12 cellular contexts compared by ENCODE assay signal in the genomic region with DNA sequence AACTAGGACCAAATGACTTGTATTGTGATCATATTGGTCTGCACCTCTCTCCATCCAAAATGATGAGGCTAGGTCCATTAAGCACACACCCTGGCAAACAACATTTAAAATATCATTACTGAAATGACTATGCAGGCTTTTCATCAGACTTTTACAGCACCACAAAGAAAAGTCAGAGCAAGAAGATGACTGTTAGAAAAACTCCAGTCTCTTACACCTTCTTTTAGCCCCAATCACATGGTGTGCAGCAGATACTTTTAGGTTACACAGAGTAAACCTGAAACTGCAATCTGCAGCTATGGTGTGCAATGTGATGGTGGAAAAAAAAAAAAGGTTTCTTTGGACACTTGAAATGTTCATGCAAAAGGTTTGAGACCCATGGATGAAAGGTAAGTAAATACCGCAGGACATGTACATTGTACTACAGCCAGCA. TPM values are rescaled to one million over a fixed set of nuclear protein-coding genes. Genes with fewer than 3 reads are reported as not detected.
DNase-seq lines count a peak whose midpoint lies in the region; ATAC-seq, FAIRE-seq and TF ChIP-seq lines count a peak whose summit lies in the region.
"Had no signal": no experiment of that assay in that cellular context is flagged by ENCODE, and none has a peak within 500 bp of the region (broad histone marks: within the 10 kb centered on the region; RNA-seq: fewer than 3 reads in every experiment).

No MANE protein-coding gene starts in this region.

- H3K27ac Mint-ChIP-seq in T-helper 2 cell treated with Interferon-gamma antibody and Interleukin-4, amounts not matched to agents 5 μg/mL and 100 μg/mL, for 36 hours: peak overlapping the region; percentile 91
- H3K27ac Mint-ChIP-seq in progenitor cell of endocrine pancreas (no peak overlapping the region), chondrocyte (ENCODE audit: unreplicated experiment) (no peak overlapping the region)

- H3K36me3 Mint-ChIP-seq in T-helper 2 cell treated with Interferon-gamma antibody and Interleukin-4, amounts not matched to agents 5 μg/mL and 100 μg/mL, for 36 hours (ENCODE audit: low read depth): peaks cover 2% of the 10 kb centered on the region
- H3K36me3 Mint-ChIP-seq in progenitor cell of endocrine pancreas (ENCODE audit: insufficient read depth) (no peaks in the 10 kb centered on the region), chondrocyte (ENCODE audit: low read depth) (no peaks in the 10 kb centered on the region)

- peak overlapping the region; percentile 49 for H3K4me3 Mint-ChIP-seq in T-helper 2 cell treated with Interferon-gamma antibody and Interleukin-4, amounts not matched to agents 5 μg/mL and 100 μg/mL, for 36 hours
- H3K4me3 Mint-ChIP-seq in progenitor cell of endocrine pancreas (ENCODE audit: low read depth) (no peak overlapping the region), chondrocyte (ENCODE audit: unreplicated experiment) (no peak overlapping the region)

- no peaks in the 10 kb centered on the region for H3K9me3 Mint-ChIP-seq in T-helper 2 cell treated with Interferon-gamma antibody and Interleukin-4, amounts not matched to agents 5 μg/mL and 100 μg/mL, for 36 hours
- H3K9me3 Mint-ChIP-seq in progenitor cell of endocrine pancreas (ENCODE audit: low read depth): no peaks in the 10 kb centered on the region
- no peaks in the 10 kb centered on the region for H3K9me3 Mint-ChIP-seq in chondrocyte (ENCODE audit: low read depth)

- no peak for DNase-seq in GM12892 (ENCODE audit: insufficient read length)
- DNase-seq in T-helper 2 cell treated with Interferon-gamma antibody and Interleukin-4, amounts not matched to agents 5 μg/mL and 100 μg/mL, for 36 hours (ENCODE audit: low spot score): peak; percentile 52
- no peak for DNase-seq in NCI-H1092 (lab: John Stamatoyannopoulos, UW)
- no peak for DNase-seq in progenitor cell of endocrine pancreas (ENCODE audit: low spot score, unreplicated experiment)
- no peak for DNase-seq in chondrocyte (ENCODE audit: low spot score)
- no peak for DNase-seq in RCC 7860 (ENCODE audit: low spot score)
- DNase-seq: MV-4-11, ovary, stomach had no signal

- peak; percentile 32 for TF ChIP-seq POLR2A in GM12892 (IDR thresholded peaks at IDR 0.05; ENCODE audit: low read depth, low read length)

- FAIRE-seq in GM12892 (lab: Jason Lieb, UNC) (peak; percentile 97), RCC 7860 (lab: Jason Lieb, UNC) (no peak)
- FAIRE-seq: bronchial epithelial cell had no signal

- ATAC-seq in GM19372 (IDR thresholded peaks at IDR 0.05; ENCODE audit: low read depth, unreplicated experiment) (peak; percentile 70), HG03025 (IDR thresholded peaks at IDR 0.05; ENCODE audit: low FRiP score, unreplicated experiment) (peak; percentile 75)

- H3K4me1 Mint-ChIP-seq in T-helper 2 cell treated with Interferon-gamma antibody and Interleukin-4, amounts not matched to agents 5 μg/mL and 100 μg/mL, for 36 hours (ENCODE audit: low read depth): peaks cover 46% of the 10 kb centered on the region
- peaks cover 4% of the 10 kb centered on the region for H3K4me1 Mint-ChIP-seq in progenitor cell of endocrine pancreas (ENCODE audit: low read depth)
- peaks cover 4% of the 10 kb centered on the region for H3K4me1 Mint-ChIP-seq in chondrocyte (ENCODE audit: low read depth)

- no peaks in the 10 kb centered on the region for H3K27me3 Mint-ChIP-seq in T-helper 2 cell treated with Interferon-gamma antibody and Interleukin-4, amounts not matched to agents 5 μg/mL and 100 μg/mL, for 36 hours (ENCODE audit: low read depth)
- H3K27me3 Mint-ChIP-seq in progenitor cell of endocrine pancreas (no peaks in the 10 kb centered on the region), chondrocyte (ENCODE audit: low read depth) (no peaks in the 10 kb centered on the region)

- no peak for TF ChIP-seq CTCF in progenitor cell of endocrine pancreas (IDR thresholded peaks at IDR 0.05; ENCODE audit: unreplicated experiment)
- no peak for TF ChIP-seq CTCF in chondrocyte (IDR thresholded peaks at IDR 0.05)

RNA-seq across cellular contexts. Expression of a gene that starts 5.4 kb away (rescaled TPM):
- polyA plus RNA-seq in GM12892 (2012; ENCODE audit: missing spikeins): 15.7 TPM
- total RNA-seq in progenitor cell of endocrine pancreas (59.6 and 65.3 TPM in 2 replicates), chondrocyte (29.0 to 30.1 TPM (median 29.2 TPM) in 3 replicates)

RNA-seq across cellular contexts. Expression of a gene that starts 39.5 kb away (rescaled TPM):
- 103 TPM for polyA plus RNA-seq in GM12892 (2012; ENCODE audit: missing spikeins)
- total RNA-seq in progenitor cell of endocrine pancreas (38.6 and 40.4 TPM in 2 replicates), chondrocyte (51.2 to 54.8 TPM (median 52.2 TPM) in 3 replicates)
